Comparison of ENCODE assay signal across 8 cellular contexts in the genomic region with DNA sequence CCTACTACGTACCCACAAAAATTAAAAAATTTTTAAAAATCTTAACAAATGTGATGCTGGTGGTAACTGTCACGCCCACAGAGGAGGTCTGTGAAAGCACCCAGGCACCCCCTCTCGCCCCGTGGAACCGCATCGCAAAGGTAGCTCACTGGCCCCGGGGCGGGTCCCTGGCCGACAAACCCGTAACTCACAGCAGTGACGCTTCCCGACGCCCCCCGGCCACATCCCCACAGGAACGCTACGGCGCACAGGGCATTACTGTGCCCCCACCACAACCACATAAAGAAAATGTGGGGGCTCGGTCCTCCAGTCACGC. TPM values are rescaled to one million over a fixed set of nuclear protein-coding genes. Genes with fewer than 3 reads are reported as not detected.
DNase-seq lines count a peak whose midpoint lies in the region; ATAC-seq, FAIRE-seq and TF ChIP-seq lines count a peak whose summit lies in the region.

No MANE protein-coding gene starts in this region.

- peaks cover 19 to 39% of the 10 kb centered on the region in 2 experiments for H3K79me1 ChIP-seq in IMR-90 (ENCODE audit: low read depth in 1 of 2, low read length in 2 of 2)

- TF ChIP-seq CTCF in IMR-90 (conservative IDR thresholded peaks at IDR 0.05; ENCODE audit: low read depth, low read length) = no peak

- TF ChIP-seq RAD21 in IMR-90 (IDR thresholded peaks at IDR 0.05; ENCODE audit: low read length) = no peak

- no peak overlapping the region for H2BK15ac ChIP-seq in IMR-90 (ENCODE audit: low read depth, low read length)

- dilution Hi-C loops in IMR-90 (cut with HindIII; ENCODE audit: low sequenced_read_pairs, unreplicated experiment) = no loop called here

- peak overlapping the region; percentile 32 for H2AK9ac ChIP-seq in IMR-90 (replicated peaks; ENCODE audit: low read depth, low read length, poor library complexity)

- peaks cover 29% of the 10 kb centered on the region for H3K4me1 Mint-ChIP-seq in activated naive CD4-positive, alpha-beta T cell treated with anti-CD3 and anti-CD28 coated beads, Interleukin-2, amount 10 ng/mL, durations not matched to agents 7 days and 5 days

- no peak for DNase-seq in IMR-90
- DNase-seq in activated naive CD4-positive, alpha-beta T cell treated with anti-CD3 and anti-CD28 coated beads, Interleukin-2, amount 10 ng/mL, durations not matched to agents 7 days and 5 days = peak; percentile 51
- peak; percentile 14 for DNase-seq in stimulated activated CD4-positive, alpha-beta T cell treated with anti-CD3 and anti-CD28 coated beads, Interleukin-1b, Interleukin-23, amount 100 ng/mL, for 48 hours
- DNase-seq in H54 (ENCODE audit: insufficient read length, low spot score) = no peak
- no peak for DNase-seq in NCI-H1694 treated with DMSO at 0.1 percent for 48 hours (lab: John Stamatoyannopoulos, UW)
- DNase-seq in NCI-H1436 treated with DMSO at 0.1 percent for 48 hours (lab: John Stamatoyannopoulos, UW) = no peak

- H3K4me2 ChIP-seq in IMR-90 (ENCODE audit: low read depth, low read length) = peak overlapping the region; percentile 98

- no peaks in the 10 kb centered on the region for H3K9me3 Mint-ChIP-seq in activated naive CD4-positive, alpha-beta T cell treated with anti-CD3 and anti-CD28 coated beads, Interleukin-2, amount 10 ng/mL, durations not matched to agents 7 days and 5 days

- no peak for FAIRE-seq in H54 (lab: Jason Lieb, UNC)

- peak overlapping the region; percentile 86 for H3K4me3 Mint-ChIP-seq in activated naive CD4-positive, alpha-beta T cell treated with anti-CD3 and anti-CD28 coated beads, Interleukin-2, amount 10 ng/mL, durations not matched to agents 7 days and 5 days

- peak overlapping the region; percentile 6 for H2BK5ac ChIP-seq in IMR-90 (ENCODE audit: low read depth, low read length, poor library complexity, severe bottlenecking)

- H2AK5ac ChIP-seq in IMR-90 (ENCODE audit: low read depth, low read length) = peak overlapping the region; percentile 33; the same call in 1 of the 2 replicates

- H4K20me1 ChIP-seq in IMR-90 (ENCODE audit: insufficient read depth, low read length) = peaks cover 3% of the 10 kb centered on the region; the same call in 1 of the 2 replicates

- H3K27ac Mint-ChIP-seq in activated naive CD4-positive, alpha-beta T cell treated with anti-CD3 and anti-CD28 coated beads, Interleukin-2, amount 10 ng/mL, durations not matched to agents 7 days and 5 days = peak overlapping the region; percentile 78

- H3K23ac ChIP-seq in IMR-90 (ENCODE audit: low read depth, low read length) = peak overlapping the region; percentile 1; the same call in 1 of the 2 replicates

- POLR2A ChIA-PET in IMR-90 (lab: Charles Lee; ENCODE audit: unreplicated experiment) = no interaction called here

- no peaks in the 10 kb centered on the region for H3K27me3 ChIP-seq in IMR-90 (ENCODE audit: control insufficient read depth, insufficient read depth, low read length)

- peaks cover 4% of the 10 kb centered on the region for H3K4me1 ChIP-seq in IMR-90 (ENCODE audit: control insufficient read depth, insufficient read depth, low read length)

- intact Hi-C loops in IMR-90 (cut with micrococcal nuclease) = loop anchor here (2.0 kb wide), 2 partner anchors 33 to 223 kb away; partner anchors contain the start of gene ZNF500

- peak overlapping the region; percentile 84 to 90 for H4K8ac ChIP-seq in IMR-90 (ENCODE audit: low read depth in 2 of 2, low read length in 2 of 2)

- H3K9ac ChIP-seq in IMR-90 (ENCODE audit: low read depth, low read length) = peak overlapping the region; percentile 90

- H3K36me3 ChIP-seq in IMR-90 (ENCODE audit: control insufficient read depth, insufficient read depth, low read length) = peaks cover 12% of the 10 kb centered on the region

- no peak overlapping the region for H2BK120ac ChIP-seq in IMR-90 (ENCODE audit: low read depth, low read length)

- peaks cover 4% of the 10 kb centered on the region; the same call in 1 of the 2 replicates for H3K9me1 ChIP-seq in IMR-90 (ENCODE audit: insufficient read depth, low read length)

- no peak overlapping the region for H2BK20ac ChIP-seq in IMR-90 (ENCODE audit: low read depth, low read length)

- TF ChIP-seq POLR2A in IMR-90 (IDR thresholded peaks at IDR 0.05; ENCODE audit: low read depth, low read length) (no peak), H54 (IDR thresholded peaks at IDR 0.05; ENCODE audit: low read depth, low read length) (no peak)

- H3K18ac ChIP-seq in IMR-90 (ENCODE audit: low read depth, low read length) = peak overlapping the region; percentile 6; the same call in 1 of the 2 replicates

- CTCF ChIA-PET in IMR-90 (lab: Yijun Ruan, JAX) = no interaction called here
- CTCF ChIA-PET in activated naive CD4-positive, alpha-beta T cell treated with anti-CD3 and anti-CD28 coated beads, Interleukin-2, amount 10 ng/mL, durations not matched to agents 7 days and 5 days (lab: Charles Lee) = interaction anchor here (1.0 to 1.3 kb wide), 4 partner anchors 32 to 222 kb away, joined by 4 to 5 read pairs (median 4); no protein-coding TSS in a partner anchor

- ATAC-seq in GM18909 (IDR thresholded peaks at IDR 0.05; ENCODE audit: poor library complexity, unreplicated experiment) (peak; percentile 13), IMR-90 (ENCODE audit: low read depth) (peak; percentile 1)

- peak overlapping the region; percentile 61; the same call in 1 of the 2 replicates for H4K5ac ChIP-seq in IMR-90 (ENCODE audit: low read depth, low read length)

- H3K4me3 ChIP-seq in IMR-90 (ENCODE audit: insufficient read depth, low read depth, low read length) = peak overlapping the region; percentile 89
- peak overlapping the region; percentile 92 for H3K4me3 ChIP-seq in iPS-11a (ENCODE audit: low read depth, low read length)

- H3K14ac ChIP-seq in IMR-90 (replicated peaks; ENCODE audit: low read depth, low read length) = 0 out of 2 replicates have a peak overlapping the region, but pooled peaks have one; percentile 60

- H3K27ac ChIP-seq in IMR-90 (ENCODE audit: insufficient read depth, low read length) = peak overlapping the region; percentile 70

- peak overlapping the region; percentile 98 for H2AFZ ChIP-seq in IMR-90 (replicated peaks; ENCODE audit: low read length, poor library complexity)

- no peaks in the 10 kb centered on the region for H3K9me3 ChIP-seq in IMR-90 (ENCODE audit: control insufficient read depth, insufficient read depth, low read length)

- peak overlapping the region; percentile 42 for H3K4ac ChIP-seq in IMR-90 (ENCODE audit: low read depth, low read length)

- BruUV-seq in IMR-90 (replicated peaks; lab: Mats Ljungman, UMichigan) = no TSS peak

- peak overlapping the region; percentile 47; the same call in 1 of the 2 replicates for H3K56ac ChIP-seq in IMR-90 (ENCODE audit: extremely low read depth, insufficient read depth, low read length)

- H3K36me3 Mint-ChIP-seq in activated naive CD4-positive, alpha-beta T cell treated with anti-CD3 and anti-CD28 coated beads, Interleukin-2, amount 10 ng/mL, durations not matched to agents 7 days and 5 days = no peaks in the 10 kb centered on the region

- WGBS in IMR-90 (ENCODE audit: extremely low coverage in 2 of 2, insufficient read length in 1 of 2), 2 experiments = 0% methylated on average over 11 of the region's 19 CpGs; no CpG with 5 or more reads in 1 of the 2 experiments

- H3K27me3 Mint-ChIP-seq in activated naive CD4-positive, alpha-beta T cell treated with anti-CD3 and anti-CD28 coated beads, Interleukin-2, amount 10 ng/mL, durations not matched to agents 7 days and 5 days = no peaks in the 10 kb centered on the region

- in situ Hi-C loops in IMR-90 (cut with MboI; ENCODE audit: low sequenced_read_pairs) = no loop called here

- peak overlapping the region; percentile 38; the same call in 1 of the 2 replicates for H4K91ac ChIP-seq in IMR-90 (ENCODE audit: insufficient read depth, low read depth, low read length)

TF ChIP-seq in IMR-90, 13 proteins besides CTCF, POLR2A, EP300 and RAD21:
- TF ChIP-seq MAZ (IDR thresholded peaks at IDR 0.05; ENCODE audit: borderline replicate concordance, low read depth, low read length) (no peak), MAFK (IDR thresholded peaks at IDR 0.05; ENCODE audit: low read depth, low read length) (no peak), RFX5 (IDR thresholded peaks at IDR 0.05; ENCODE audit: low read depth, low read length) (no peak), SMC3 (IDR thresholded peaks at IDR 0.05; ENCODE audit: low read depth, low read length) (no peak), FOS (IDR thresholded peaks at IDR 0.05; ENCODE audit: low read depth, low read length) (no peak), CEBPB (IDR thresholded peaks at IDR 0.05; ENCODE audit: low read depth, low read length) (no peak), ELK1 (IDR thresholded peaks at IDR 0.05; ENCODE audit: borderline replicate concordance, low read depth, low read length) (no peak)

RNA-seq across cellular contexts. Expression of gene ANKS3, which starts 0.4 kb away (rescaled TPM):
- total RNA-seq in IMR-90 (2012; rRNA removed) = 22.2 and 24.4 TPM in 2 replicates
- polyA plus RNA-seq in IMR-90 (2012; rRNA removed) = 23.7 and 25.0 TPM in 2 replicates
- polyA plus RNA-seq in IMR-90 (2012; cell fraction: cytosol; rRNA removed) = 15.1 and 18.0 TPM in 2 replicates
- 91.7 and 149 TPM in 2 replicates for polyA plus RNA-seq in IMR-90 (2012; cell fraction: nucleus; rRNA removed; ENCODE audit: low replicate concordance)

RNA-seq across cellular contexts. Expression of gene DNAAF8, which starts 0.6 kb away (rescaled TPM):
- 0.54 and 0.56 TPM in 2 replicates for total RNA-seq in IMR-90 (2012; rRNA removed)
- polyA plus RNA-seq in IMR-90 (2012; rRNA removed) = 1.7 TPM in 2 replicates
- polyA plus RNA-seq in IMR-90 (2012; cell fraction: cytosol; rRNA removed) = 0.68 and 1.1 TPM in 2 replicates
- 0.99 and 1.6 TPM in 2 replicates for polyA plus RNA-seq in IMR-90 (2012; cell fraction: nucleus; rRNA removed; ENCODE audit: low replicate concordance)

RNA-seq across cellular contexts. Expression of gene ZNF500, which starts 33.3 kb away (rescaled TPM):
- total RNA-seq in IMR-90 (2012; rRNA removed) = 4.5 and 4.7 TPM in 2 replicates
- polyA plus RNA-seq in IMR-90 (2012; rRNA removed) = 5.9 and 7.3 TPM in 2 replicates
- 2.6 and 6.0 TPM in 2 replicates for polyA plus RNA-seq in IMR-90 (2012; cell fraction: cytosol; rRNA removed)
- polyA plus RNA-seq in IMR-90 (2012; cell fraction: nucleus; rRNA removed; ENCODE audit: low replicate concordance) = 25.8 and 41.4 TPM in 2 replicates

RNA-seq across cellular contexts. Expression of gene NUDT16L1, which starts 40.3 kb away (rescaled TPM):
- 22.9 and 28.3 TPM in 2 replicates for total RNA-seq in IMR-90 (2012; rRNA removed)
- 44.3 and 63.8 TPM in 2 replicates for polyA plus RNA-seq in IMR-90 (2012; rRNA removed)
- 55.5 and 62.4 TPM in 2 replicates for polyA plus RNA-seq in IMR-90 (2012; cell fraction: cytosol; rRNA removed)
- 25.7 and 61.5 TPM in 2 replicates for polyA plus RNA-seq in IMR-90 (2012; cell fraction: nucleus; rRNA removed; ENCODE audit: low replicate concordance)

RNA-seq across cellular contexts. Expression of gene SEPTIN12, which starts 54.4 kb away (rescaled TPM):
- total RNA-seq in IMR-90 (2012; rRNA removed) = not detected in 2 replicates
- not detected in 2 replicates for polyA plus RNA-seq in IMR-90 (2012; rRNA removed)
- not detected in 2 replicates for polyA plus RNA-seq in IMR-90 (2012; cell fraction: cytosol; rRNA removed)
- polyA plus RNA-seq in IMR-90 (2012; cell fraction: nucleus; rRNA removed; ENCODE audit: low replicate concordance) = 0.10 TPM in 1 of 2 replicates, not detected in the other

Comparison
In these comparisons a context has a peak if more than half of its experiments do, and no peak if none do; other contexts are left out.
1. DNase-seq: peak in activated naive CD4-positive, alpha-beta T cell treated with anti-CD3 and anti-CD28 coated beads, Interleukin-2, amount 10 ng/mL, durations not matched to agents 7 days and 5 days (single experiment) and stimulated activated CD4-positive, alpha-beta T cell treated with anti-CD3 and anti-CD28 coated beads, Interleukin-1b, Interleukin-23, amount 100 ng/mL, for 48 hours (single experiment); none in IMR-90 (single experiment), H54 (single experiment), NCI-H1694 treated with DMSO at 0.1 percent for 48 hours (single experiment) and NCI-H1436 treated with DMSO at 0.1 percent for 48 hours (single experiment).